In the genomic region with DNA sequence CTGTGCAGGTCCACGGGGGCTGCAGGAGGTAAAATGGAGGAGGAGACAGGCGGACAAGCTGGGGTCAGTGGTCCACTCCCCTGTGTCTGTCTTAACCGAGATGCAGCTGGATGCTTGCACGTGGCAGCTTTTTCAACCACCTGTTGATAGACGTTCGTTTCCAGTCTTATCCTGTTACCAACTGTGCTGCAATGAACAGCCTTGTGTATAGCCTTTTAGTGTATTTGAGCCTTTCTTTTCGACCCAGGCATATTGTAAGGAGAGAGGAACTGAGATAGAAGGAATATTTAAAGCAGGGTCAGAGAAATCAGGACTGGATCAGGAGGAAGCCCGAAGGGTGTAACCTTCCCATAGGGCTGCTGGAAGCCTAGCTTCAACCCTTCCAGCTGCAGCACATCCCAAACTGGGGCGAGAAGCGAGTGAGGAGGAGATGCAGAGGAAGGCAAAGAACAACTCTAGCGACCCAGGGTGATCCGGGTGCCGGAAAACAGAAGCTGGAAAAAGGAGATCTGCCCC, we compare ENCODE assay signal across 10 cellular contexts. TPM values are rescaled to one million over a fixed set of nuclear protein-coding genes. Genes with fewer than 3 reads are reported as not detected.
A peak's percentile ranks its signal among the peaks of the same experiment; 100 is the strongest.
DNase-seq lines count a peak whose midpoint lies in the region; ATAC-seq, FAIRE-seq and TF ChIP-seq lines count a peak whose summit lies in the region.
"Had no signal": no experiment of that assay in that cellular context is flagged by ENCODE, and none has a peak within 500 bp of the region (broad histone marks: within the 10 kb centered on the region; RNA-seq: fewer than 3 reads in every experiment).

No MANE protein-coding gene starts in this region.

- CTCF ChIA-PET in RWPE1 (lab: Yijun Ruan, JAX) = interaction anchor here (0.5 to 1.6 kb wide), 3 partner anchors 30 to 253 kb away, joined by 6 to 8 read pairs (median 6); a partner anchor contains a TSS
- CTCF ChIA-PET in endothelial cell of umbilical vein (lab: Charles Lee) = interaction anchor here (0.7 to 5.6 kb wide), 12 partner anchors 9 to 157 kb away, joined by 3 to 311 read pairs (median 4); a partner anchor contains a TSS

- POLR2A ChIA-PET in RWPE1 (lab: Yijun Ruan, JAX; ENCODE audit: low non-redundant PET) (interaction anchor here (0.7 to 1.4 kb wide), 4 partner anchors 27 to 41 kb away, joined by 3 to 9 read pairs (median 4); a partner anchor contains a TSS), endothelial cell of umbilical vein (lab: Charles Lee) (interaction anchor here (1.2 kb wide), 1 partner anchor 40 kb away, joined by 6 read pairs; a partner anchor contains a TSS)

- H3K9me1 ChIP-seq in endothelial cell of umbilical vein (replicated peaks; ENCODE audit: control insufficient read depth, extremely low read depth, insufficient read depth, low read length) = no peaks in the 10 kb centered on the region

- ATAC-seq in natural killer cell (no peak), HG03095 (IDR thresholded peaks at IDR 0.05; ENCODE audit: unreplicated experiment) (no peak), GM21529 (IDR thresholded peaks at IDR 0.05; ENCODE audit: unreplicated experiment) (no peak)

- H3K9ac ChIP-seq in endothelial cell of umbilical vein (replicated peaks; ENCODE audit: extremely low read depth, insufficient read depth, low read length) = no peak overlapping the region

- H3K27ac Mint-ChIP-seq in natural killer cell = peak overlapping the region in 1 of 2 donors; percentile 80

- H3K4me2 ChIP-seq in endothelial cell of umbilical vein (ENCODE audit: insufficient read depth, low read length) = peak overlapping the region; percentile 79

- H3K36me3 Mint-ChIP-seq in natural killer cell = no peaks in the 10 kb centered on the region

- peak overlapping the region in 2 of 3 experiments; percentile 28 to 30 for H3K4me3 ChIP-seq in endothelial cell of umbilical vein (replicated peaks in 1 of 3; ENCODE audit: insufficient read depth in 1 of 3, low read depth in 1 of 3, low read length in 3 of 3)

- H3K27me3 ChIP-seq in endothelial cell of umbilical vein (ENCODE audit: control insufficient read depth in 2 of 2, insufficient read depth in 2 of 2, low read length in 2 of 2) = peaks cover 47 to 71% of the 10 kb centered on the region in 2 experiments

- peak overlapping the region; percentile 73 for H3K4me3 Mint-ChIP-seq in natural killer cell

- BruUV-seq in endothelial cell of umbilical vein (replicated peaks; lab: Mats Ljungman, UMichigan) = no TSS peak

- dilution Hi-C loops in endothelial cell of umbilical vein (cut with MboI; ENCODE audit: extremely low pct_ligation_motif_present, low sequenced_read_pairs) = no loop called here

- no peak for TF ChIP-seq POLR2A in endothelial cell of umbilical vein (IDR thresholded peaks at IDR 0.05; ENCODE audit: low read depth, low read length)

- no peak for FAIRE-seq in endothelial cell of umbilical vein (lab: Jason Lieb, UNC)

- no peaks in the 10 kb centered on the region for H4K20me1 ChIP-seq in endothelial cell of umbilical vein (replicated peaks; ENCODE audit: control insufficient read depth, extremely low read depth, insufficient read depth, low read length)

- H3K9me3 ChIP-seq in endothelial cell of umbilical vein (replicated peaks; ENCODE audit: control insufficient read depth, insufficient read depth, low read length) = no peaks in the 10 kb centered on the region

- no peaks in the 10 kb centered on the region for H3K79me2 ChIP-seq in endothelial cell of umbilical vein (ENCODE audit: control insufficient read depth, insufficient read depth, low read length)

- H3K9me3 Mint-ChIP-seq in natural killer cell = no peaks in the 10 kb centered on the region

- no peak for TF ChIP-seq CTCF in RWPE1 (conservative IDR thresholded peaks at IDR 0.05; ENCODE audit: low read depth)
- TF ChIP-seq CTCF in endothelial cell of umbilical vein (IDR thresholded peaks at IDR 0.05; ENCODE audit: extremely low read depth in 1 of 2, insufficient read depth in 1 of 2, low read depth in 1 of 2, low read length in 2 of 2) = no peak
- TF ChIP-seq CTCF in natural killer cell (IDR thresholded peaks at IDR 0.05) = no peak

- H3K4me1 Mint-ChIP-seq in natural killer cell = peaks cover 34 to 37% of the 10 kb centered on the region in 2 donors

- peaks cover 17% of the 10 kb centered on the region for H3K4me1 ChIP-seq in endothelial cell of umbilical vein (ENCODE audit: control insufficient read depth, extremely low read depth, insufficient read depth, low read length)

- H3K36me3 ChIP-seq in endothelial cell of umbilical vein (ENCODE audit: control insufficient read depth in 2 of 2, extremely low read depth in 1 of 2, insufficient read depth in 2 of 2, low read length in 2 of 2) = no peaks in the 10 kb centered on the region

- peak; percentile 25 for DNase-seq in Daoy (ENCODE audit: low read depth)
- peak; percentile 26 for DNase-seq in RWPE1 (ENCODE audit: low spot score)
- DNase-seq in endothelial cell of umbilical vein (ENCODE audit: low read depth, low spot score) = peak; percentile 12
- DNase-seq in natural killer cell = no peak
- no peak for DNase-seq in head of caudate nucleus
- DNase-seq in central memory CD4-positive, alpha-beta T cell = no peak

- H3K27me3 Mint-ChIP-seq in natural killer cell (ENCODE audit: low read depth in 2 of 2) = peaks cover 51 to 58% of the 10 kb centered on the region in 2 donors

- H3K27ac ChIP-seq in RWPE1 (peak overlapping the region; percentile 73), endothelial cell of umbilical vein (ENCODE audit: insufficient read depth, low read depth, low read length) (no peak overlapping the region)

- H2AFZ ChIP-seq in endothelial cell of umbilical vein (ENCODE audit: low read depth, low read length) = peak overlapping the region; percentile 81

- intact Hi-C loops in endothelial cell of umbilical vein (cut with micrococcal nuclease) (no loop called here), natural killer cell (cut with micrococcal nuclease) (loop anchor here (5.0 kb wide), 1 partner anchor 296 kb away; no protein-coding TSS in a partner anchor), head of caudate nucleus (cut with DNase I) (no loop called here)

TF ChIP-seq in endothelial cell of umbilical vein, 7 proteins besides CTCF, POLR2A, EP300 and RAD21 (continues in another document):
- TF ChIP-seq GATA2 (IDR thresholded peaks at IDR 0.05; ENCODE audit: insufficient read depth, insufficient read length, low read depth, low read length) = no peak

RNA-seq across cellular contexts. Expression of a gene that starts 11.4 kb away (rescaled TPM):
- total RNA-seq in Daoy (2014; rRNA removed; shearing (Covaris generic)) = 0.11 TPM in 1 of 2 replicates, not detected in the other
- total RNA-seq in endothelial cell of umbilical vein (not detected in 2 replicates), natural killer cell (not detected)
- polyA plus RNA-seq in endothelial cell of umbilical vein = not detected in 2 replicates
- not detected in 2 replicates for polyA plus RNA-seq in endothelial cell of umbilical vein (2011; cell fraction: cytosol; rRNA removed)
- polyA plus RNA-seq in endothelial cell of umbilical vein (2011; cell fraction: nucleus; rRNA removed) = not detected in 2 replicates
- not detected in 2 replicates for polyA plus RNA-seq in endothelial cell of umbilical vein (2012)
- polyA minus RNA-seq in endothelial cell of umbilical vein = not detected in 2 replicates
- polyA minus RNA-seq in endothelial cell of umbilical vein (2011; cell fraction: cytosol; rRNA and poly(A)+ RNA removed) = not detected
- not detected in 2 replicates for polyA minus RNA-seq in endothelial cell of umbilical vein (2011; cell fraction: nucleus; rRNA and poly(A)+ RNA removed)
- total RNA-seq: renal cortical epithelial cell had no signal

RNA-seq across cellular contexts. Expression of a gene that starts 25.9 kb away (rescaled TPM):
- total RNA-seq in Daoy (2014; rRNA removed; shearing (Covaris generic)) = 0.57 TPM in 1 of 2 replicates, not detected in the other
- total RNA-seq in endothelial cell of umbilical vein = not detected in 2 replicates
- polyA plus RNA-seq in endothelial cell of umbilical vein = not detected in 2 replicates
- polyA plus RNA-seq in endothelial cell of umbilical vein (2011; cell fraction: cytosol; rRNA removed) = not detected in 2 replicates
- polyA plus RNA-seq in endothelial cell of umbilical vein (2011; cell fraction: nucleus; rRNA removed) = not detected in 2 replicates
- 0.36 and 0.48 TPM in 2 replicates for polyA plus RNA-seq in endothelial cell of umbilical vein (2012)
- polyA minus RNA-seq in endothelial cell of umbilical vein = not detected in 2 replicates
- polyA minus RNA-seq in endothelial cell of umbilical vein (2011; cell fraction: cytosol; rRNA and poly(A)+ RNA removed) = not detected
- polyA minus RNA-seq in endothelial cell of umbilical vein (2011; cell fraction: nucleus; rRNA and poly(A)+ RNA removed) = not detected in 2 replicates
- not detected for total RNA-seq in natural killer cell

RNA-seq across cellular contexts. Expression of a gene that starts 34.5 kb away (rescaled TPM):
- not detected in 2 replicates for total RNA-seq in Daoy (2014; rRNA removed; shearing (Covaris generic))
- total RNA-seq in endothelial cell of umbilical vein (not detected in 2 replicates), natural killer cell (under 1 TPM in 2 of 3 donors, not detected in 1; 0.26 to 0.30 TPM)
- polyA plus RNA-seq in endothelial cell of umbilical vein = not detected in 2 replicates
- not detected in 2 replicates for polyA plus RNA-seq in endothelial cell of umbilical vein (2011; cell fraction: cytosol; rRNA removed)
- not detected in 2 replicates for polyA plus RNA-seq in endothelial cell of umbilical vein (2011; cell fraction: nucleus; rRNA removed)
- not detected in 2 replicates for polyA plus RNA-seq in endothelial cell of umbilical vein (2012)
- not detected in 2 replicates for polyA minus RNA-seq in endothelial cell of umbilical vein
- not detected for polyA minus RNA-seq in endothelial cell of umbilical vein (2011; cell fraction: cytosol; rRNA and poly(A)+ RNA removed)
- not detected in 2 replicates for polyA minus RNA-seq in endothelial cell of umbilical vein (2011; cell fraction: nucleus; rRNA and poly(A)+ RNA removed)
- total RNA-seq: HT1080, renal cortical epithelial cell had no signal

RNA-seq across cellular contexts. Expression of a gene that starts 34.5 kb away (rescaled TPM):
- total RNA-seq in Daoy (2014; rRNA removed; shearing (Covaris generic)) = 77.2 and 79.0 TPM in 2 replicates
- total RNA-seq in endothelial cell of umbilical vein = 32.4 and 37.6 TPM in 2 replicates
- polyA plus RNA-seq in endothelial cell of umbilical vein = 43.0 and 44.1 TPM in 2 replicates
- polyA plus RNA-seq in endothelial cell of umbilical vein (2011; cell fraction: cytosol; rRNA removed) = 31.2 and 39.1 TPM in 2 replicates
- 24.8 and 25.2 TPM in 2 replicates for polyA plus RNA-seq in endothelial cell of umbilical vein (2011; cell fraction: nucleus; rRNA removed)
- polyA plus RNA-seq in endothelial cell of umbilical vein (2012) = 31.3 and 36.8 TPM in 2 replicates
- polyA minus RNA-seq in endothelial cell of umbilical vein = 34.7 and 39.7 TPM in 2 replicates
- 11.6 TPM for polyA minus RNA-seq in endothelial cell of umbilical vein (2011; cell fraction: cytosol; rRNA and poly(A)+ RNA removed)
- polyA minus RNA-seq in endothelial cell of umbilical vein (2011; cell fraction: nucleus; rRNA and poly(A)+ RNA removed) = 11.3 and 12.2 TPM in 2 replicates
- total RNA-seq in natural killer cell = 10 to 100 TPM; 52.9 to 75.3 (median 61.1) TPM

RNA-seq across cellular contexts. Expression of a gene that starts 40.4 kb away (rescaled TPM):
- total RNA-seq in Daoy (2014; rRNA removed; shearing (Covaris generic)) = 39.4 and 57.7 TPM in 2 replicates
- 32.5 and 42.5 TPM in 2 replicates for total RNA-seq in endothelial cell of umbilical vein
- polyA plus RNA-seq in endothelial cell of umbilical vein = 65.3 and 66.7 TPM in 2 replicates
- polyA plus RNA-seq in endothelial cell of umbilical vein (2011; cell fraction: cytosol; rRNA removed) = 47.3 and 54.5 TPM in 2 replicates
- 28.5 and 28.6 TPM in 2 replicates for polyA plus RNA-seq in endothelial cell of umbilical vein (2011; cell fraction: nucleus; rRNA removed)
- 30.3 and 33.2 TPM in 2 replicates for polyA plus RNA-seq in endothelial cell of umbilical vein (2012)
- 20.7 and 25.0 TPM in 2 replicates for polyA minus RNA-seq in endothelial cell of umbilical vein
- 9.3 TPM for polyA minus RNA-seq in endothelial cell of umbilical vein (2011; cell fraction: cytosol; rRNA and poly(A)+ RNA removed)
- 6.3 and 6.9 TPM in 2 replicates for polyA minus RNA-seq in endothelial cell of umbilical vein (2011; cell fraction: nucleus; rRNA and poly(A)+ RNA removed)
- 10 to 100 TPM; 21.0 to 36.2 (median 28.5) TPM for total RNA-seq in natural killer cell

Comparison
In these comparisons a context has a peak if more than half of its experiments do, and no peak if none do; other contexts are left out.
1. DNase-seq: peak in Daoy (single experiment), RWPE1 (single experiment) and endothelial cell of umbilical vein (single experiment); none in natural killer cell (single experiment), head of caudate nucleus (0 of 42) and central memory CD4-positive, alpha-beta T cell (single experiment).